In the genomic region with DNA sequence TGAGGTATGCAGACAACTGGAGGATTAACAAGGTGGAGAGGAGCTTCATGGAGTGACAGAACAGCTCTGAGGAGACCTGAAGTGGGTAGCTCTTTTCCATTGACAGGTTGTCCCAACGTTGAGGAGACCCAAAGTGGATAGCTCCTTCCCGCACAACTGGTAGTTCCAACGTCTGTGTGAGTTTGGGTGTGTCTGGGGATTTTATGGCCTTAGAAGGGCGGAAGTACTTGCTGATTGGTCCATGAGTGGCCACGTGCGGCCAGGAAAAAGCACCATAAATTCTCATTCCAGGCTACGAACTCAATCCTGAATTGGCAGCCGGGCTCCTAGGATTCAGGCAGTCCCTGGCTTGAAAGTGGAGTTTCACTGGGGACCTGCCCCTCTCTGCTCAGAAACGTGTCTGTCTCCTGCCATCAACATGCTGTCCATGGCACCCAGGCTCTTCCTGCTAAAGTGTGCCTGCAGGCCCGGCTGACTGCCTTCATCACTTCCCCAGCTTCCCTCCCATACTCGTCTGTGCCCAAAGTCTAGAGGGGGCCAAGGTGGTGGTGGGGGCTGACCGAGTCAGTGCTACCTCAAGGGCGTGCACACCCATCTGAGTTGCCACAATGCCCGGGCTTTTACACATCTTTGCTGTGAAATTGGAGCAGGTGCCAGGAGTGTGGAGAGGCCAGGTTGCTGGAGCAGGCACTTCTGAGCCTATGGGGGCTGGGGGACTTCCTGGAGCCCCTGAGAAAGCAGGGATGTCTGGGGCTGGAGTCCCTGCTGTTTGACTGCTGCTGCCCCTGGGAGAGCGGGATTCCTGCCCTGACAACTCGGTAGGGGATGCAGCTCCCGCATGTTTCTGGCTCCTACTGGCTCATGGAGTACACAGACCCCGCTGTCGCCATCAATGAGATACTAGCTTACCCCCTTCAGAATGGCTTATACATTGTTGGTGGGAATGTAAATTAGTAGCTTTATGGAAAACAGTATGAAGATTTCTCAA, we compare ENCODE assay signal across 17 cellular contexts.
DNase-seq lines count a peak whose midpoint lies in the region; FAIRE-seq and TF ChIP-seq lines count a peak whose summit lies in the region.
"Had no signal": no experiment of that assay in that cellular context is flagged by ENCODE, and none has a peak within 500 bp of the region (broad histone marks: within the 10 kb centered on the region; RNA-seq: fewer than 3 reads in every experiment).

No MANE protein-coding gene starts in this region.

- CTCF ChIA-PET in H1 (lab: Charles Lee; ENCODE audit: partially characterized antibody) (no interaction called here), OCI-LY7 (lab: Charles Lee; ENCODE audit: unreplicated experiment) (no interaction called here)

- H4K8ac ChIP-seq in H1 (ENCODE audit: extremely low read depth, insufficient read depth, low read length), result no peak overlapping the region

- TF ChIP-seq RAD21 in H1 (IDR thresholded peaks at IDR 0.05 in 1 of 2, conservative IDR thresholded peaks at IDR 0.05 in 1 of 2; ENCODE audit: low read depth in 2 of 2, low read length in 2 of 2), result no peak

- POLR2A ChIA-PET in H1 (lab: Charles Lee; ENCODE audit: partially characterized antibody) (interaction anchor here (0.6 kb wide), 1 partner anchor 115 kb away, joined by 3 read pairs; no protein-coding TSS in a partner anchor), OCI-LY7 (lab: Charles Lee) (no interaction called here)

- no peaks in the 10 kb centered on the region for H3K79me1 ChIP-seq in H1 (ENCODE audit: low read depth, low read length)

- WGBS in H1 (ENCODE audit: extremely low coverage in 1 of 2, insufficient coverage in 1 of 2, insufficient read length in 1 of 2, insufficient replicate concordance in 2 of 2, low coverage in 1 of 2, low lambda C conversion rate in 2 of 2, missing lambda C conversion rate in 1 of 2), 2 experiments, result 94% methylated on average over 19 of the region's 19 CpGs; no CpG with 5 or more reads in 1 of the 2 experiments
- 85 to 94% (median 87%) methylated on average over 15 to 19 of the region's 19 CpGs for WGBS in spleen, 5 donors

- no peak overlapping the region for H3K4ac ChIP-seq in H1 (replicated peaks; ENCODE audit: insufficient read length, low read depth, low read length)

- H3K23ac ChIP-seq in H1 (ENCODE audit: insufficient read length), result no peak overlapping the region

- no peak overlapping the region for H4K91ac ChIP-seq in H1 (replicated peaks; ENCODE audit: insufficient read length, low read length)

- 0 out of 2 replicates have a peak overlapping the region, but pooled peaks have one; percentile 39 for H2AK5ac ChIP-seq in H1 (ENCODE audit: low read depth, low read length)

- no peaks in the 10 kb centered on the region for H3K36me3 ChIP-seq in H1 (ENCODE audit: control insufficient read depth in 2 of 4, insufficient read depth in 4 of 4, low read length in 3 of 4)
- no peaks in the 10 kb centered on the region for H3K36me3 ChIP-seq in spleen
- H3K36me3 ChIP-seq in OCI-LY7 (ENCODE audit: insufficient read depth, low read length), result no peaks in the 10 kb centered on the region
- H3K36me3 ChIP-seq: BLaER1 treated with 17β-estradiol and CSF1 and Interleukin-3, amounts not matched to agents 10 nM and 100 nM had no signal

- H4K20me1 ChIP-seq in H1 (replicated peaks in 1 of 2; ENCODE audit: control insufficient read depth in 1 of 2, insufficient read depth in 2 of 2, low read length in 2 of 2) (no peaks in the 10 kb centered on the region), OCI-LY7 (ENCODE audit: insufficient read depth, low read length) (no peaks in the 10 kb centered on the region)
- H4K20me1 ChIP-seq: BLaER1 treated with 17β-estradiol and CSF1 and Interleukin-3, amounts not matched to agents 10 nM and 100 nM had no signal

- H3K4me3 ChIP-seq in H1 (ENCODE audit: extremely low read depth in 1 of 4, insufficient read depth in 2 of 4, low read depth in 3 of 4, low read length in 4 of 4), result no peak overlapping the region
- H3K4me3 ChIP-seq in spleen, result no peak overlapping the region
- no peak overlapping the region for H3K4me3 ChIP-seq in OCI-LY7 (ENCODE audit: low read depth, low read length, poor library complexity, severe bottlenecking)
- H3K4me3 ChIP-seq: BLaER1 treated with 17β-estradiol and CSF1 and Interleukin-3, amounts not matched to agents 10 nM and 100 nM; K562 had no signal

- H2BK15ac ChIP-seq in H1 (ENCODE audit: low read length), result no peak overlapping the region

- TF ChIP-seq CTCF in H1 (IDR thresholded peaks at IDR 0.05; ENCODE audit: control extremely low read depth in 1 of 3, insufficient read depth in 1 of 3, low read depth in 1 of 3, low read length in 3 of 3), result no peak
- TF ChIP-seq CTCF in spleen (IDR thresholded peaks at IDR 0.05 in 8 of 11, conservative IDR thresholded peaks at IDR 0.05 in 3 of 11), result no peak
- TF ChIP-seq CTCF in OCI-LY7 (conservative IDR thresholded peaks at IDR 0.05; ENCODE audit: low read length), result no peak

- H3K23me2 ChIP-seq in H1 (ENCODE audit: low read depth, low read length), result no peaks in the 10 kb centered on the region

- TF ChIP-seq EP300 in H1 (IDR thresholded peaks at IDR 0.05; ENCODE audit: borderline replicate concordance in 1 of 2, low read depth in 2 of 2, low read length in 2 of 2), result no peak

- H2AFZ ChIP-seq in H1 (ENCODE audit: low read length) (no peak overlapping the region; the same call in 1 of the 2 replicates), OCI-LY7 (ENCODE audit: low read length) (no peak overlapping the region)

- H3K9me3 ChIP-seq in H1 (ENCODE audit: insufficient read depth in 2 of 2, low read depth in 1 of 2, low read length in 1 of 2), result no peaks in the 10 kb centered on the region; a peak in 1 of 4 replicates
- H3K9me3 ChIP-seq in spleen, result peaks cover 0 to 29% (median 9%) of the 10 kb centered on the region in 8 donors
- H3K9me3 ChIP-seq in OCI-LY7 (ENCODE audit: low read length), result no peaks in the 10 kb centered on the region

- H2BK120ac ChIP-seq in H1 (replicated peaks; ENCODE audit: low read depth, low read length), result no peak overlapping the region

- no peak overlapping the region for H3K18ac ChIP-seq in H1 (ENCODE audit: extremely low read depth, low read length)

- no peaks in the 10 kb centered on the region for H3K9me2 ChIP-seq in OCI-LY7 (ENCODE audit: insufficient read depth, low read length)

- H3K27ac ChIP-seq in H1 (ENCODE audit: low read depth, low read length) (no peak overlapping the region), spleen (no peak overlapping the region), OCI-LY7 (ENCODE audit: low read depth, low read length, poor library complexity, severe bottlenecking) (no peak overlapping the region)
- H3K27ac ChIP-seq: BLaER1 treated with 17β-estradiol and CSF1 and Interleukin-3, amounts not matched to agents 10 nM and 100 nM; HL-60 had no signal

- H3K56ac ChIP-seq in H1 (replicated peaks; ENCODE audit: insufficient read length, low read depth, low read length), result no peak overlapping the region

- intact Hi-C loops in spleen (cut with DNase I; ENCODE audit: low total_unique reads) (no loop called here), OCI-LY7 (cut with micrococcal nuclease; ENCODE audit: unreplicated experiment) (no loop called here)

- H2BK12ac ChIP-seq in H1 (ENCODE audit: low read depth, low read length), result no peak overlapping the region

- peak; percentile 8 for DNase-seq in Daoy (ENCODE audit: low read depth)
- peak; percentile 53 for DNase-seq in M059J (ENCODE audit: low read depth)
- DNase-seq in H1 (ENCODE audit: low read depth in 1 of 2, low spot score in 2 of 2), result no peak
- peak; percentile 51 for DNase-seq in spleen
- no peak for DNase-seq in SIG-M5 treated with dmso at 0.1 percent for 504 hours (lab: John Stamatoyannopoulos, UW; ENCODE audit: unreplicated experiment)
- no peak for DNase-seq in OCI-LY7 (ENCODE audit: low spot score)
- DNase-seq in activated CD4-positive, alpha-beta T cell treated with anti-CD3 and anti-CD28 coated beads, Interleukin-2, amount 50 U/mL, for 4 hours, result no peak
- DNase-seq: ACHN; Calu3; CD4-positive, CD25-positive, alpha-beta regulatory T cell; DMS 273 treated with DMSO at 0.1 percent for 48 hours; DMS79 treated with DMSO at 0.1 percent for 48 hours; GF-D8 had no signal

- H3K79me2 ChIP-seq in H1 (ENCODE audit: control insufficient read depth in 1 of 2, insufficient read depth in 2 of 2, low read length in 2 of 2), result no peaks in the 10 kb centered on the region
- no peaks in the 10 kb centered on the region for H3K79me2 ChIP-seq in OCI-LY7 (ENCODE audit: insufficient read depth, low read depth, low read length)

- FAIRE-seq in H1 (lab: Jason Lieb, UNC), result no peak
- FAIRE-seq: H54, K562 had no signal

- TF ChIP-seq POLR2A in H1 (IDR thresholded peaks at IDR 0.05; ENCODE audit: control extremely low read depth in 1 of 2, low read depth in 2 of 2, low read length in 2 of 2), result no peak
- TF ChIP-seq POLR2A in spleen (IDR thresholded peaks at IDR 0.05), result no peak

- H4K5ac ChIP-seq in H1 (ENCODE audit: insufficient read length, low read depth, low read length), result no peak overlapping the region

- H2BK20ac ChIP-seq in H1 (ENCODE audit: low read length), result no peak overlapping the region

- no peaks in the 10 kb centered on the region for H3K27me3 ChIP-seq in H1 (replicated peaks in 1 of 4; ENCODE audit: control insufficient read depth in 3 of 4, extremely low read depth in 1 of 4, insufficient read depth in 3 of 4, low read length in 3 of 4)
- no peaks in the 10 kb centered on the region for H3K27me3 ChIP-seq in spleen (replicated peaks in 1 of 7)
- H3K27me3 ChIP-seq: BLaER1 treated with 17β-estradiol and CSF1 and Interleukin-3, amounts not matched to agents 10 nM and 100 nM had no signal

- H3K4me2 ChIP-seq in H1 (ENCODE audit: insufficient read depth in 1 of 2, low read depth in 2 of 2, low read length in 2 of 2), result no peak overlapping the region
- no peak overlapping the region for H3K4me2 ChIP-seq in OCI-LY7 (ENCODE audit: low read length)
- H3K4me2 ChIP-seq: BLaER1 treated with 17β-estradiol and CSF1 and Interleukin-3, amounts not matched to agents 10 nM and 100 nM had no signal

- no peak overlapping the region for H3K14ac ChIP-seq in H1 (ENCODE audit: insufficient read length)

- H3K4me1 ChIP-seq in H1 (replicated peaks in 1 of 4; ENCODE audit: control insufficient read depth in 3 of 4, insufficient read depth in 4 of 4, low read length in 3 of 4) (no peaks in the 10 kb centered on the region), spleen (no peaks in the 10 kb centered on the region), OCI-LY7 (ENCODE audit: insufficient read depth, low read length, poor library complexity, severe bottlenecking) (no peaks in the 10 kb centered on the region)
- H3K4me1 ChIP-seq: BLaER1 treated with 17β-estradiol and CSF1 and Interleukin-3, amounts not matched to agents 10 nM and 100 nM had no signal

- H3K9ac ChIP-seq in H1 (replicated peaks in 1 of 4; ENCODE audit: extremely low read depth in 1 of 4, low read depth in 3 of 4, low read length in 3 of 4), result no peak overlapping the region
- H3K9ac ChIP-seq: BLaER1 treated with 17β-estradiol and CSF1 and Interleukin-3, amounts not matched to agents 10 nM and 100 nM had no signal

- no peak overlapping the region for H2BK5ac ChIP-seq in H1 (ENCODE audit: low read depth, low read length)

- no TSS peak for BruUV-seq in OCI-LY7 (replicated peaks; lab: Mats Ljungman, UMichigan)

TF ChIP-seq in H1, 55 proteins besides CTCF, POLR2A, EP300 and RAD21 (continues in another document):
- TF ChIP-seq SUZ12 (IDR thresholded peaks at IDR 0.05; ENCODE audit: low read length) (no peak), POLR2AphosphoS5 (IDR thresholded peaks at IDR 0.05; ENCODE audit: low read depth, low read length) (no peak), ZNF274 (IDR thresholded peaks at IDR 0.05; ENCODE audit: borderline replicate concordance, extremely low read depth, low read length) (no peak)

Comparison
In these comparisons a context has a peak if more than half of its experiments do, and no peak if none do; other contexts are left out.
1. DNase-seq: peak in Daoy (single experiment), M059J (single experiment) and spleen (single experiment); none in H1 (0 of 2), SIG-M5 treated with dmso at 0.1 percent for 504 hours (single experiment), OCI-LY7 (single experiment) and activated CD4-positive, alpha-beta T cell treated with anti-CD3 and anti-CD28 coated beads, Interleukin-2, amount 50 U/mL, for 4 hours (0 of 2).